12 cellular contexts compared by ENCODE assay signal in the genomic region with DNA sequence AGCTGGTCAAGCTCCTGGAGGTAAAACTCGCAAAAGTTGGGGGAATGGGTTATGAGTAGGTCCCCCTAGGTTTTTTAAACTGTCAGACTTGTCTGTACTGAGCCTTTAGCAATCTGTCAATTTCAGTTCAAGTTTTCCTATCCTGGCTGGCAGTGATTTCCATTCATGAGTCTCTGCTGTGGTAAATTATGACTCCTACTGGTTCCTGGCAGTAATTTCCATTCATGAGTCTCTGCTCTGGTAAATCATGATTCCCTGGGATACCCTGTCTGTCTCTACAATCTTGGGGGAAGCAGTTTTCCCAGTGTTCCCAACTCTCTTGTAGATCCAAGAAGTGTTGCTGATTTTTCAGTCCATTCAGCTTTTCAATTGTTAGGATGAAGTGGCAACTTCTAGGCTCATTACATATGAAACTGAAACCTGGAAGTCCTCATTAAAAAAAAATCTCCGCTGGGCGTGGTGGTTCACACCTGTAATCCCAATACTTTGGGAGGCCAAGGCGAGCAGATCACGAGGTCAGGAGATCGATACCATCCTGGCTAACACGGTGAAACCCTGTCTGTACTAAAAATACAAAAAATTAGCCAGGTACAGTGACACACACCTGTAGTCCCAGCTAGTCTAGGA.
DNase-seq lines count a peak whose midpoint lies in the region; ATAC-seq and TF ChIP-seq lines count a peak whose summit lies in the region.
"Had no signal": no experiment of that assay in that cellular context is flagged by ENCODE, and none has a peak within 500 bp of the region (broad histone marks: within the 10 kb centered on the region; RNA-seq: fewer than 3 reads in every experiment).

No MANE protein-coding gene starts in this region.

- no peaks in the 10 kb centered on the region for H3K27me3 ChIP-seq in trophoblast cell (ENCODE audit: insufficient read depth, low read length)

- H3K23ac ChIP-seq in trophoblast cell (ENCODE audit: low read length): no peak overlapping the region

- peaks cover 0 to 1% of the 10 kb centered on the region in 2 donors for H3K36me3 Mint-ChIP-seq in stimulated activated naive B cell treated with anti-CD40 and anti-IgM and Interleukin-4, amounts not matched to agents 10 μg/mL and 1 μg/mL and 100 μg/mL, for 72 hours
- H3K36me3 Mint-ChIP-seq: brain had no signal

- no peak overlapping the region for H2BK5ac ChIP-seq in trophoblast cell (ENCODE audit: low read depth, low read length, poor library complexity)

- H3K36me3 ChIP-seq in trophoblast cell (ENCODE audit: control insufficient read depth in 1 of 2, insufficient read depth in 2 of 2, low read length in 2 of 2): no peaks in the 10 kb centered on the region

- no peak overlapping the region for H3K4me2 ChIP-seq in trophoblast cell (ENCODE audit: low read length)

- H3K79me1 ChIP-seq in trophoblast cell (ENCODE audit: low read length): no peaks in the 10 kb centered on the region

- H3K4ac ChIP-seq in trophoblast cell (ENCODE audit: low read depth, low read length): no peak overlapping the region

- peaks cover 0 to 1% of the 10 kb centered on the region in 2 donors for H3K9me3 Mint-ChIP-seq in stimulated activated naive B cell treated with anti-CD40 and anti-IgM and Interleukin-4, amounts not matched to agents 10 μg/mL and 1 μg/mL and 100 μg/mL, for 72 hours

- H2AFZ ChIP-seq in trophoblast cell (ENCODE audit: insufficient read depth, low read length, poor library complexity): no peak overlapping the region

- H3K4me3 ChIP-seq in fibroblast of pulmonary artery (replicated peaks; ENCODE audit: low read depth, low read length) (no peak overlapping the region), trophoblast cell (ENCODE audit: low read depth, low read length) (no peak overlapping the region)

- ATAC-seq in stimulated activated naive B cell treated with anti-CD40 and anti-IgM and Interleukin-4, amounts not matched to agents 10 μg/mL and 1 μg/mL and 100 μg/mL, for 72 hours (replicated peaks): no peak

- no peak overlapping the region for H3K4me3 Mint-ChIP-seq in stimulated activated naive B cell treated with anti-CD40 and anti-IgM and Interleukin-4, amounts not matched to agents 10 μg/mL and 1 μg/mL and 100 μg/mL, for 72 hours
- H3K4me3 Mint-ChIP-seq: activated CD4-positive, alpha-beta T cell treated with anti-CD3 and anti-CD28 coated beads, Interleukin-2, amount 10 ng/mL, durations not matched to agents 7 days and 5 days; brain had no signal

- peaks cover 0 to 1% of the 10 kb centered on the region in 2 experiments for H3K4me1 ChIP-seq in trophoblast cell (ENCODE audit: control insufficient read depth in 1 of 2, insufficient read depth in 2 of 2, low read length in 2 of 2)

- no peak overlapping the region for H4K91ac ChIP-seq in trophoblast cell (ENCODE audit: low read depth, low read length)

- TF ChIP-seq CTCF in fibroblast of pulmonary artery (IDR thresholded peaks at IDR 0.05; ENCODE audit: low read length, missing control alignments): peak; percentile 43

- no peak overlapping the region for H2BK12ac ChIP-seq in trophoblast cell (ENCODE audit: low read length)

- H3K27me3 Mint-ChIP-seq in stimulated activated naive B cell treated with anti-CD40 and anti-IgM and Interleukin-4, amounts not matched to agents 10 μg/mL and 1 μg/mL and 100 μg/mL, for 72 hours: peaks cover 13 to 16% of the 10 kb centered on the region in 2 donors
- H3K27me3 Mint-ChIP-seq: activated CD4-positive, alpha-beta T cell treated with anti-CD3 and anti-CD28 coated beads, Interleukin-2, amount 10 ng/mL, durations not matched to agents 7 days and 5 days had no signal

- no peak overlapping the region for H2BK120ac ChIP-seq in trophoblast cell (ENCODE audit: insufficient read depth, low read length, poor library complexity)

- peak overlapping the region; percentile 25 for H3K27ac Mint-ChIP-seq in stimulated activated naive B cell treated with anti-CD40 and anti-IgM and Interleukin-4, amounts not matched to agents 10 μg/mL and 1 μg/mL and 100 μg/mL, for 72 hours
- H3K27ac Mint-ChIP-seq: activated CD4-positive, alpha-beta T cell treated with anti-CD3 and anti-CD28 coated beads, Interleukin-2, amount 10 ng/mL, durations not matched to agents 7 days and 5 days; brain had no signal

- no peak overlapping the region for H3K18ac ChIP-seq in trophoblast cell (ENCODE audit: low read length)

- H3K79me2 ChIP-seq in trophoblast cell (ENCODE audit: control insufficient read depth, insufficient read depth, low read length, poor library complexity): no peaks in the 10 kb centered on the region

- no CpG with 5 or more reads among the region's 7 CpGs for WGBS in trophoblast cell (ENCODE audit: extremely low coverage, insufficient coverage, insufficient read length)

- H3K9ac ChIP-seq in trophoblast cell (ENCODE audit: low read length): no peak overlapping the region

- H2AK5ac ChIP-seq in trophoblast cell (ENCODE audit: low read length): no peak overlapping the region

- H3K9me3 ChIP-seq in trophoblast cell (ENCODE audit: insufficient read depth, low read depth, low read length): no peaks in the 10 kb centered on the region

- no peak overlapping the region for H4K12ac ChIP-seq in trophoblast cell (ENCODE audit: low read depth, low read length)

- no peaks in the 10 kb centered on the region for H3K4me1 Mint-ChIP-seq in stimulated activated naive B cell treated with anti-CD40 and anti-IgM and Interleukin-4, amounts not matched to agents 10 μg/mL and 1 μg/mL and 100 μg/mL, for 72 hours
- H3K4me1 Mint-ChIP-seq: activated CD4-positive, alpha-beta T cell treated with anti-CD3 and anti-CD28 coated beads, Interleukin-2, amount 10 ng/mL, durations not matched to agents 7 days and 5 days; brain had no signal

- no peak overlapping the region for H3K27ac ChIP-seq in trophoblast cell (ENCODE audit: low read depth, low read length)

- DNase-seq in NOMO-1 treated with DMSO at 0.1 percent for 48 hours (lab: John Stamatoyannopoulos, UW; ENCODE audit: unreplicated experiment) (peak; percentile 6), NOMO-1 treated with dmso at 0.1 percent for 144 hours (lab: John Stamatoyannopoulos, UW; ENCODE audit: unreplicated experiment) (no peak), RKO (ENCODE audit: low spot score) (peak; percentile 31), fibroblast of pulmonary artery (ENCODE audit: low read depth) (peak; percentile 41), trophoblast cell (no peak), SHP77 treated with DMSO at 0.1 percent for 48 hours (lab: John Stamatoyannopoulos, UW) (no peak), NCI-H1694 treated with DMSO at 0.1 percent for 48 hours (lab: John Stamatoyannopoulos, UW) (no peak)
- DNase-seq in stimulated activated naive B cell treated with anti-CD40 and anti-IgM and Interleukin-4, amounts not matched to agents 10 μg/mL and 1 μg/mL and 100 μg/mL, for 72 hours: no peak
- DNase-seq: activated CD4-positive, alpha-beta T cell treated with anti-CD3 and anti-CD28 coated beads, Interleukin-2, amount 10 ng/mL, durations not matched to agents 7 days and 5 days; NCI-H510A; stimulated activated CD4-positive, alpha-beta T cell treated with anti-CD3 and anti-CD28 coated beads, Interleukin-4, amount 100 ng/mL, for 1 hour had no signal

- no peak overlapping the region for H4K8ac ChIP-seq in trophoblast cell (ENCODE audit: low read depth, low read length)

- no peak overlapping the region for H3K14ac ChIP-seq in trophoblast cell (ENCODE audit: low read length)

Comparison
In these comparisons a context has a peak if more than half of its experiments do, and no peak if none do; other contexts are left out.
1. DNase-seq: peak in NOMO-1 treated with DMSO at 0.1 percent for 48 hours (single experiment), RKO (single experiment) and fibroblast of pulmonary artery (single experiment); none in NOMO-1 treated with dmso at 0.1 percent for 144 hours (single experiment), stimulated activated naive B cell treated with anti-CD40 and anti-IgM and Interleukin-4, amounts not matched to agents 10 μg/mL and 1 μg/mL and 100 μg/mL, for 72 hours (single experiment), trophoblast cell (0 of 2), SHP77 treated with DMSO at 0.1 percent for 48 hours (single experiment) and NCI-H1694 treated with DMSO at 0.1 percent for 48 hours (single experiment).